ENCODE assay signal across 11 cellular contexts in genomic region chr1:2393471-2393877, GRCh38. TPM values are rescaled to one million over a fixed set of nuclear protein-coding genes. Genes with fewer than 3 reads are reported as not detected.
DNase-seq lines count a peak whose midpoint lies in the region; ATAC-seq, FAIRE-seq and TF ChIP-seq lines count a peak whose summit lies in the region.
"Had no signal": no experiment of that assay in that cellular context is flagged by ENCODE, and none has a peak within 500 bp of the region (broad histone marks: within the 10 kb centered on the region; RNA-seq: fewer than 3 reads in every experiment).

No MANE protein-coding gene starts in this region.

- H3K4me1 Mint-ChIP-seq in activated CD4-positive, alpha-beta memory T cell treated with anti-CD3 and anti-CD28 coated beads, Interleukin-2, amount 10 ng/mL, durations not matched to agents 7 days and 5 days: peaks cover 51% of the 10 kb centered on the region

- peak overlapping the region; percentile 85 for H3K4me3 Mint-ChIP-seq in activated CD4-positive, alpha-beta memory T cell treated with anti-CD3 and anti-CD28 coated beads, Interleukin-2, amount 10 ng/mL, durations not matched to agents 7 days and 5 days

- H3K9ac ChIP-seq in kidney (ENCODE audit: low read length in 2 of 2) (peak overlapping the region in 1 of 2 donors; percentile 13), subcutaneous abdominal adipose tissue (ENCODE audit: low read length in 5 of 5) (peak overlapping the region in 4 of 5 donors; percentile 26 to 88 (median 67))

- no peaks in the 10 kb centered on the region for H3K9me3 ChIP-seq in left ventricle myocardium inferior (replicated peaks)
- no peaks in the 10 kb centered on the region for H3K9me3 ChIP-seq in kidney (ENCODE audit: control insufficient read depth in 1 of 2, low read length in 2 of 2)
- peaks cover 0 to 2% (median 0%) of the 10 kb centered on the region in 5 donors for H3K9me3 ChIP-seq in subcutaneous abdominal adipose tissue (ENCODE audit: control insufficient read depth in 5 of 5, low read length in 5 of 5)
- H3K9me3 ChIP-seq in MG63: no peaks in the 10 kb centered on the region
- H3K9me3 ChIP-seq: esophagus squamous epithelium had no signal

- no peaks in the 10 kb centered on the region for H3K27me3 Mint-ChIP-seq in activated CD4-positive, alpha-beta memory T cell treated with anti-CD3 and anti-CD28 coated beads, Interleukin-2, amount 10 ng/mL, durations not matched to agents 7 days and 5 days

- H3K27me3 ChIP-seq in left ventricle myocardium inferior (ENCODE audit: low read depth) (no peaks in the 10 kb centered on the region), subcutaneous abdominal adipose tissue (ENCODE audit: control insufficient read depth in 5 of 5, insufficient read depth in 4 of 5, low read length in 5 of 5) (peaks cover 0 to 5% (median 0%) of the 10 kb centered on the region in 5 donors), MG63 (no peaks in the 10 kb centered on the region)
- H3K27me3 ChIP-seq: esophagus squamous epithelium had no signal

- peak overlapping the region; percentile 18 for H3K27ac Mint-ChIP-seq in activated CD4-positive, alpha-beta memory T cell treated with anti-CD3 and anti-CD28 coated beads, Interleukin-2, amount 10 ng/mL, durations not matched to agents 7 days and 5 days

- H3K36me3 Mint-ChIP-seq in activated CD4-positive, alpha-beta memory T cell treated with anti-CD3 and anti-CD28 coated beads, Interleukin-2, amount 10 ng/mL, durations not matched to agents 7 days and 5 days (ENCODE audit: low read depth): peaks cover 43% of the 10 kb centered on the region

- POLR2A ChIA-PET in activated CD4-positive, alpha-beta memory T cell treated with anti-CD3 and anti-CD28 coated beads, Interleukin-2, amount 10 ng/mL, durations not matched to agents 7 days and 5 days (lab: Charles Lee): interaction anchor here (1.3 to 3.4 kb wide), 4 partner anchors 20 to 192 kb away, joined by 4 to 26 read pairs (median 12); no protein-coding TSS in a partner anchor

- H3K36me3 ChIP-seq in left ventricle myocardium inferior (peaks cover 38% of the 10 kb centered on the region), kidney (ENCODE audit: control insufficient read depth in 1 of 2, insufficient read depth in 2 of 2, low read length in 2 of 2) (peaks cover 16 to 33% of the 10 kb centered on the region in 2 donors), subcutaneous abdominal adipose tissue (ENCODE audit: control insufficient read depth in 5 of 5, insufficient read depth in 5 of 5, low read length in 5 of 5) (peaks cover 0 to 51% (median 39%) of the 10 kb centered on the region in 5 donors), MG63 (peaks cover 64% of the 10 kb centered on the region)

- no peak for DNase-seq in left ventricle myocardium inferior
- DNase-seq in Right ventricle myocardium superior: no peak
- DNase-seq in activated CD4-positive, alpha-beta memory T cell treated with anti-CD3 and anti-CD28 coated beads, Interleukin-2, amount 10 ng/mL, durations not matched to agents 7 days and 5 days: no peak
- peak; percentile 59 for DNase-seq in kidney
- no peak for DNase-seq in MG63
- no peak for DNase-seq in frontal cortex (ENCODE audit: low spot score in 2 of 2)
- DNase-seq: activated effector memory CD4-positive, alpha-beta T cell treated with anti-CD3 and anti-CD28 coated beads, Interleukin-2, amount 50 U/mL, for 16 hours; esophagus squamous epithelium; stimulated activated CD4-positive, alpha-beta T cell treated with anti-CD3 and anti-CD28 coated beads, Interleukin-12 subunit alpha, Interleukin-12 subunit beta, amount 100 ng/mL, for 4 hours had no signal

- H3K4me3 ChIP-seq in left ventricle myocardium inferior (peak overlapping the region; percentile 91), kidney (ENCODE audit: low read length in 2 of 2) (peak overlapping the region; percentile 25 to 92), subcutaneous abdominal adipose tissue (ENCODE audit: low read depth in 1 of 5, low read length in 5 of 5) (no peak overlapping the region), MG63 (no peak overlapping the region)

- TF ChIP-seq CTCF in left ventricle myocardium inferior (IDR thresholded peaks at IDR 0.05; ENCODE audit: borderline replicate concordance) (no peak), kidney (IDR thresholded peaks at IDR 0.05; ENCODE audit: borderline replicate concordance, extremely low read depth, insufficient read depth) (no peak)

- no peaks in the 10 kb centered on the region for H3K9me3 Mint-ChIP-seq in activated CD4-positive, alpha-beta memory T cell treated with anti-CD3 and anti-CD28 coated beads, Interleukin-2, amount 10 ng/mL, durations not matched to agents 7 days and 5 days

- intact Hi-C loops in left ventricle myocardium inferior (cut with micrococcal nuclease) (no loop called here), Right ventricle myocardium superior (cut with DNase I) (no loop called here), kidney (cut with DNase I) (no loop called here)

- FAIRE-seq in kidney (lab: Jason Lieb, UNC) (no peak), frontal cortex (lab: Jason Lieb, UNC) (no peak)

- ATAC-seq in Right ventricle myocardium superior (ENCODE audit: poor library complexity) (no peak), HG02588 (IDR thresholded peaks at IDR 0.05; ENCODE audit: unreplicated experiment) (no peak)

- peaks cover 52% of the 10 kb centered on the region for H3K4me1 ChIP-seq in left ventricle myocardium inferior
- H3K4me1 ChIP-seq in kidney (ENCODE audit: control insufficient read depth in 1 of 2, insufficient read depth in 1 of 2, low read depth in 1 of 2, low read length in 2 of 2): peaks cover 17 to 31% of the 10 kb centered on the region in 2 donors
- H3K4me1 ChIP-seq in subcutaneous abdominal adipose tissue (ENCODE audit: control insufficient read depth in 5 of 5, insufficient read depth in 5 of 5, low read length in 5 of 5): peaks cover 16 to 51% (median 39%) of the 10 kb centered on the region in 5 donors

- CTCF ChIA-PET in activated CD4-positive, alpha-beta memory T cell treated with anti-CD3 and anti-CD28 coated beads, Interleukin-2, amount 10 ng/mL, durations not matched to agents 7 days and 5 days (lab: Charles Lee): interaction anchor here (0.6 kb wide), 1 partner anchor 68 kb away, joined by 3 read pairs; no protein-coding TSS in a partner anchor

- H3K27ac ChIP-seq in left ventricle myocardium inferior (replicated peaks): no peak overlapping the region
- peak overlapping the region in 1 of 2 donors; percentile 12 for H3K27ac ChIP-seq in kidney (ENCODE audit: low read depth in 2 of 2, low read length in 2 of 2)
- peak overlapping the region; percentile 55 for H3K27ac ChIP-seq in subcutaneous abdominal adipose tissue (ENCODE audit: low read depth, low read length)

RNA-seq across cellular contexts. Expression of gene RER1, which starts 1.8 kb away (rescaled TPM):
- total RNA-seq in left ventricle myocardium inferior: 80.5 TPM
- total RNA-seq in Right ventricle myocardium superior: 81.8 TPM
- total RNA-seq in activated CD4-positive, alpha-beta memory T cell treated with anti-CD3 and anti-CD28 coated beads, Interleukin-2, amount 10 ng/mL, durations not matched to agents 7 days and 5 days: 100 to 1,000 TPM; 151 to 160 TPM
- 162 TPM for total RNA-seq in kidney
- 158 TPM for polyA plus RNA-seq in kidney (ENCODE audit: insufficient read depth, low read depth, low replicate concordance)
- 36.7 and 60.4 TPM in 2 replicates for total RNA-seq in MG63 (2014; rRNA removed; shearing (Covaris generic); ENCODE audit: low replicate concordance)
- 29.8 TPM for total RNA-seq in frontal cortex

RNA-seq across cellular contexts. Expression of gene MORN1, which starts 2.1 kb away (rescaled TPM):
- 4.5 TPM for total RNA-seq in left ventricle myocardium inferior
- 5.0 TPM for total RNA-seq in Right ventricle myocardium superior
- total RNA-seq in activated CD4-positive, alpha-beta memory T cell treated with anti-CD3 and anti-CD28 coated beads, Interleukin-2, amount 10 ng/mL, durations not matched to agents 7 days and 5 days: 1 to 10 TPM; 6.2 to 6.3 TPM
- total RNA-seq in kidney: 24.7 TPM
- 9.0 TPM for polyA plus RNA-seq in kidney (ENCODE audit: insufficient read depth, low read depth, low replicate concordance)
- total RNA-seq in MG63 (2014; rRNA removed; shearing (Covaris generic); ENCODE audit: low replicate concordance): 10.3 and 20.5 TPM in 2 replicates
- total RNA-seq in frontal cortex: 11.0 TPM

RNA-seq across cellular contexts. Expression of gene PEX10, which starts 18.9 kb away (rescaled TPM):
- total RNA-seq in left ventricle myocardium inferior (15.8 TPM), Right ventricle myocardium superior (15.2 TPM), kidney (25.6 TPM), frontal cortex (20.0 TPM)
- 1 to 10 TPM; 6.8 to 9.5 TPM for total RNA-seq in activated CD4-positive, alpha-beta memory T cell treated with anti-CD3 and anti-CD28 coated beads, Interleukin-2, amount 10 ng/mL, durations not matched to agents 7 days and 5 days
- polyA plus RNA-seq in kidney (ENCODE audit: insufficient read depth, low read depth, low replicate concordance): 26.8 TPM
- total RNA-seq in MG63 (2014; rRNA removed; shearing (Covaris generic); ENCODE audit: low replicate concordance): 39.7 and 44.5 TPM in 2 replicates

Comparison
In these comparisons a context has a peak if more than half of its experiments do, and no peak if none do; other contexts are left out.
1. H3K4me3 ChIP-seq: peak in left ventricle myocardium inferior (single experiment) and kidney (2 of 2); none in subcutaneous abdominal adipose tissue (0 of 5) and MG63 (single experiment).